Comparison of ENCODE assay signal across 1 cellular context in genomic region chr11:94543695-94544581, GRCh38.
TF ChIP-seq lines count a peak whose summit lies in the region.

Gene FUT4 (plus strand): TSS chr11:94543921. CDS start chr11:94544134, 213 bp downstream.

TF ChIP-seq in GM12878, 131 proteins besides CTCF, POLR2A, EP300 and RAD21 (continued from another document and continues in another):
- TF ChIP-seq CEBPZ (IDR thresholded peaks at IDR 0.05; ENCODE audit: low read depth, low read length) (no peak), TARDBP (IDR thresholded peaks at IDR 0.05; ENCODE audit: borderline replicate concordance) (no peak), ZBTB11 (CRISPR knock-in tag; IDR thresholded peaks at IDR 0.05) (no peak), SP1 (IDR thresholded peaks at IDR 0.05; ENCODE audit: low read depth, low read length) (no peak), ZNF592 (IDR thresholded peaks at IDR 0.05) (no peak), BCL11A (IDR thresholded peaks at IDR 0.05; ENCODE audit: low read depth, low read length) (no peak), CBX3 (IDR thresholded peaks at IDR 0.05; ENCODE audit: borderline replicate concordance, low read depth) (no peak), PBX3 (IDR thresholded peaks at IDR 0.05; ENCODE audit: insufficient replicate concordance, low read depth, low read length) (no peak), SMARCA5 (IDR thresholded peaks at IDR 0.05) (no peak; the same call in none of the 2 replicates), ZNF384 (IDR thresholded peaks at IDR 0.05; ENCODE audit: borderline replicate concordance, low read depth, low read length) (no peak), POLR2AphosphoS2 (IDR thresholded peaks at IDR 0.05; ENCODE audit: low read depth, low read length) (no peak), IRF4 (IDR thresholded peaks at IDR 0.05; ENCODE audit: low read depth, low read length) (0 out of 2 replicates have a peak, but pooled peaks have one; percentile 9), ETV6 (conservative IDR thresholded peaks at IDR 0.05 in 1 of 2, IDR thresholded peaks at IDR 0.05 in 1 of 2; ENCODE audit: borderline replicate concordance in 1 of 2, low read depth in 1 of 2) (no peak), SMAD5 (IDR thresholded peaks at IDR 0.05; ENCODE audit: low read depth) (peak; percentile 30; the same call in 1 of the 2 replicates), RB1 (IDR thresholded peaks at IDR 0.05; ENCODE audit: borderline replicate concordance) (peak; percentile 22; the same call in 1 of the 2 replicates), YY1 (IDR thresholded peaks at IDR 0.05; ENCODE audit: low read depth, low read length) (0 out of 2 replicates have a peak, but pooled peaks have one; percentile 34), RELA (IDR thresholded peaks at IDR 0.05; ENCODE audit: borderline replicate concordance, partially characterized antibody) (no peak), MXI1 (IDR thresholded peaks at IDR 0.05; ENCODE audit: low read depth, low read length) (peak; percentile 65), KDM1A (IDR thresholded peaks at IDR 0.05; ENCODE audit: borderline replicate concordance) (no peak), GATAD2B (conservative IDR thresholded peaks at IDR 0.05; ENCODE audit: low read depth) (no peak; the same call in 1 of the 2 replicates), ZNF622 (IDR thresholded peaks at IDR 0.05) (no peak), RFX5 (IDR thresholded peaks at IDR 0.05; ENCODE audit: low read depth, low read length) (no peak), SPI1 (IDR thresholded peaks at IDR 0.05; ENCODE audit: borderline replicate concordance, insufficient read depth, low read depth, low read length) (no peak), MTA2 (IDR thresholded peaks at IDR 0.05; ENCODE audit: low read depth) (no peak), NR2C1 (IDR thresholded peaks at IDR 0.05) (no peak), FOXK2 (IDR thresholded peaks at IDR 0.05) (no peak), ZBTB4 (CRISPR knock-in tag; IDR thresholded peaks at IDR 0.05) (no peak), KAT2A (conservative IDR thresholded peaks at IDR 0.05; ENCODE audit: control insufficient read depth, low read depth, low read length) (no peak), NBN (IDR thresholded peaks at IDR 0.05) (peak; percentile 85), TCF7 (IDR thresholded peaks at IDR 0.05; ENCODE audit: borderline replicate concordance) (no peak)
- TF ChIP-seq, protein P1, sequence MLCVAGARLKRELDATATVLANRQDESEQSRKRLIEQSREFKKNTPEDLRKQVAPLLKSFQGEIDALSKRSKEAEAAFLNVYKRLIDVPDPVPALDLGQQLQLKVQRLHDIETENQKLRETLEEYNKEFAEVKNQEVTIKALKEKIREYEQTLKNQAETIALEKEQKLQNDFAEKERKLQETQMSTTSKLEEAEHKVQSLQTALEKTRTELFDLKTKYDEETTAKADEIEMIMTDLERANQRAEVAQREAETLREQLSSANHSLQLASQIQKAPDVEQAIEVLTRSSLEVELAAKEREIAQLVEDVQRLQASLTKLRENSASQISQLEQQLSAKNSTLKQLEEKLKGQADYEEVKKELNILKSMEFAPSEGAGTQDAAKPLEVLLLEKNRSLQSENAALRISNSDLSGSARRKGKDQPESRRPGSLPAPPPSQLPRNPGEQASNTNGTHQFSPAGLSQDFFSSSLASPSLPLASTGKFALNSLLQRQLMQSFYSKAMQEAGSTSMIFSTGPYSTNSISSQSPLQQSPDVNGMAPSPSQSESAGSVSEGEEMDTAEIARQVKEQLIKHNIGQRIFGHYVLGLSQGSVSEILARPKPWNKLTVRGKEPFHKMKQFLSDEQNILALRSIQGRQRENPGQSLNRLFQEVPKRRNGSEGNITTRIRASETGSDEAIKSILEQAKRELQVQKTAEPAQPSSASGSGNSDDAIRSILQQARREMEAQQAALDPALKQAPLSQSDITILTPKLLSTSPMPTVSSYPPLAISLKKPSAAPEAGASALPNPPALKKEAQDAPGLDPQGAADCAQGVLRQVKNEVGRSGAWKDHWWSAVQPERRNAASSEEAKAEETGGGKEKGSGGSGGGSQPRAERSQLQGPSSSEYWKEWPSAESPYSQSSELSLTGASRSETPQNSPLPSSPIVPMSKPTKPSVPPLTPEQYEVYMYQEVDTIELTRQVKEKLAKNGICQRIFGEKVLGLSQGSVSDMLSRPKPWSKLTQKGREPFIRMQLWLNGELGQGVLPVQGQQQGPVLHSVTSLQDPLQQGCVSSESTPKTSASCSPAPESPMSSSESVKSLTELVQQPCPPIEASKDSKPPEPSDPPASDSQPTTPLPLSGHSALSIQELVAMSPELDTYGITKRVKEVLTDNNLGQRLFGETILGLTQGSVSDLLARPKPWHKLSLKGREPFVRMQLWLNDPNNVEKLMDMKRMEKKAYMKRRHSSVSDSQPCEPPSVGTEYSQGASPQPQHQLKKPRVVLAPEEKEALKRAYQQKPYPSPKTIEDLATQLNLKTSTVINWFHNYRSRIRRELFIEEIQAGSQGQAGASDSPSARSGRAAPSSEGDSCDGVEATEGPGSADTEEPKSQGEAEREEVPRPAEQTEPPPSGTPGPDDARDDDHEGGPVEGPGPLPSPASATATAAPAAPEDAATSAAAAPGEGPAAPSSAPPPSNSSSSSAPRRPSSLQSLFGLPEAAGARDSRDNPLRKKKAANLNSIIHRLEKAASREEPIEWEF (IDR thresholded peaks at IDR 0.05; ENCODE audit: insufficient replicate concordance, low read depth, low read length), result no peak
- TF ChIP-seq, protein P2, sequence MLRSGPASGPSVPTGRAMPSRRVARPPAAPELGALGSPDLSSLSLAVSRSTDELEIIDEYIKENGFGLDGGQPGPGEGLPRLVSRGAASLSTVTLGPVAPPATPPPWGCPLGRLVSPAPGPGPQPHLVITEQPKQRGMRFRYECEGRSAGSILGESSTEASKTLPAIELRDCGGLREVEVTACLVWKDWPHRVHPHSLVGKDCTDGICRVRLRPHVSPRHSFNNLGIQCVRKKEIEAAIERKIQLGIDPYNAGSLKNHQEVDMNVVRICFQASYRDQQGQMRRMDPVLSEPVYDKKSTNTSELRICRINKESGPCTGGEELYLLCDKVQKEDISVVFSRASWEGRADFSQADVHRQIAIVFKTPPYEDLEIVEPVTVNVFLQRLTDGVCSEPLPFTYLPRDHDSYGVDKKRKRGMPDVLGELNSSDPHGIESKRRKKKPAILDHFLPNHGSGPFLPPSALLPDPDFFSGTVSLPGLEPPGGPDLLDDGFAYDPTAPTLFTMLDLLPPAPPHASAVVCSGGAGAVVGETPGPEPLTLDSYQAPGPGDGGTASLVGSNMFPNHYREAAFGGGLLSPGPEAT (IDR thresholded peaks at IDR 0.05; ENCODE audit: low read depth), result peak; percentile 64
